ENCODE assay signal across 13 cellular contexts in genomic region chr4:76012388-76012801, GRCh38. TPM values are rescaled to one million over a fixed set of nuclear protein-coding genes. Genes with fewer than 3 reads are reported as not detected.
DNase-seq lines count a peak whose midpoint lies in the region; ATAC-seq and TF ChIP-seq lines count a peak whose summit lies in the region.
"Had no signal": no experiment of that assay in that cellular context is flagged by ENCODE, and none has a peak within 500 bp of the region (broad histone marks: within the 10 kb centered on the region; RNA-seq: fewer than 3 reads in every experiment).

No MANE protein-coding gene starts in this region.

- intact Hi-C loops in natural killer cell (cut with micrococcal nuclease) = no loop called here
- intact Hi-C loops in dendritic cell treated with granulocyte-macrophage colony-stimulating factor and Interleukin-4, amounts not matched to agents 40 ng/mL and 50 ng/mL, for 4 days (cut with micrococcal nuclease) = no loop called here
- intact Hi-C loops in vagina (cut with DNase I) = no loop called here

- H3K4me3 ChIP-seq in mucosa of rectum (ENCODE audit: low read length in 2 of 2) (no peak overlapping the region), vagina (peak overlapping the region in 1 of 2 donors; percentile 1)

- H3K27ac ChIP-seq in mucosa of rectum (ENCODE audit: low read depth in 2 of 2, low read length in 2 of 2) = peak overlapping the region; percentile 67 to 73
- peak overlapping the region; percentile 65 for H3K27ac ChIP-seq in vagina
- H3K27ac ChIP-seq: neutrophil had no signal

- no peak for ATAC-seq in natural killer cell treated with Interleukin-12 subunit alpha and Interleukin-12 subunit beta and Interleukin-15 and Interleukin-18, amount 100 ng/mL, for 72 hours
- ATAC-seq in natural killer cell = no peak
- ATAC-seq: Panc1 had no signal

- peak overlapping the region; percentile 60 for H3K4me3 Mint-ChIP-seq in natural killer cell treated with Interleukin-12 subunit alpha and Interleukin-12 subunit beta and Interleukin-15 and Interleukin-18, amount 100 ng/mL, for 72 hours
- no peak overlapping the region for H3K4me3 Mint-ChIP-seq in natural killer cell
- H3K4me3 Mint-ChIP-seq in dendritic cell treated with granulocyte-macrophage colony-stimulating factor and Interleukin-4, amounts not matched to agents 40 ng/mL and 50 ng/mL, for 4 days = no peak overlapping the region
- H3K4me3 Mint-ChIP-seq in type B pancreatic cell = no peak overlapping the region
- H3K4me3 Mint-ChIP-seq: activated naive CD8-positive, alpha-beta T cell had no signal

- no peaks in the 10 kb centered on the region for H3K9me3 Mint-ChIP-seq in natural killer cell treated with Interleukin-12 subunit alpha and Interleukin-12 subunit beta and Interleukin-15 and Interleukin-18, amount 100 ng/mL, for 72 hours
- H3K9me3 Mint-ChIP-seq in natural killer cell (no peaks in the 10 kb centered on the region), type B pancreatic cell (no peaks in the 10 kb centered on the region)
- H3K9me3 Mint-ChIP-seq in dendritic cell treated with granulocyte-macrophage colony-stimulating factor and Interleukin-4, amounts not matched to agents 40 ng/mL and 50 ng/mL, for 4 days = no peaks in the 10 kb centered on the region

- peaks cover 0 to 6% of the 10 kb centered on the region in 2 donors for H3K4me1 ChIP-seq in mucosa of rectum (ENCODE audit: control insufficient read depth in 2 of 2, insufficient read depth in 2 of 2, low read length in 2 of 2)
- H3K4me1 ChIP-seq in vagina = peaks cover 16% of the 10 kb centered on the region

- DNase-seq in natural killer cell treated with Interleukin-12 subunit alpha and Interleukin-12 subunit beta and Interleukin-15 and Interleukin-18, amount 100 ng/mL, for 72 hours (ENCODE audit: low spot score) = no peak
- DNase-seq in natural killer cell = no peak
- DNase-seq in vagina (ENCODE audit: extremely low spot score in 2 of 2) = no peak
- DNase-seq in type B pancreatic cell (ENCODE audit: extremely low spot score, unreplicated experiment) = no peak
- no peak for DNase-seq in activated gamma-delta T cell (lab: John Stamatoyannopoulos, UW)
- DNase-seq in activated naive CD4-positive, alpha-beta T cell treated with Interleukin-2 at 50 U/mL for 16 hours = no peak
- DNase-seq: activated CD4-positive, alpha-beta T cell treated with anti-CD3 and anti-CD28 coated beads for 1 hour; NCI-H1417 had no signal

- no peaks in the 10 kb centered on the region for H3K27me3 ChIP-seq in mucosa of rectum (ENCODE audit: control insufficient read depth in 2 of 2, insufficient read depth in 2 of 2, low read length in 2 of 2)
- no peaks in the 10 kb centered on the region for H3K27me3 ChIP-seq in vagina

- H3K27me3 Mint-ChIP-seq in natural killer cell treated with Interleukin-12 subunit alpha and Interleukin-12 subunit beta and Interleukin-15 and Interleukin-18, amount 100 ng/mL, for 72 hours = peaks cover 7 to 18% of the 10 kb centered on the region in 2 donors
- H3K27me3 Mint-ChIP-seq in natural killer cell (ENCODE audit: low read depth in 2 of 2) (peaks cover 6 to 26% of the 10 kb centered on the region in 2 donors), type B pancreatic cell (peaks cover 5% of the 10 kb centered on the region)
- H3K27me3 Mint-ChIP-seq in dendritic cell treated with granulocyte-macrophage colony-stimulating factor and Interleukin-4, amounts not matched to agents 40 ng/mL and 50 ng/mL, for 4 days = no peaks in the 10 kb centered on the region

- H3K36me3 ChIP-seq in mucosa of rectum (ENCODE audit: control insufficient read depth in 2 of 2, insufficient read depth in 2 of 2, low read length in 2 of 2) (no peaks in the 10 kb centered on the region), vagina (no peaks in the 10 kb centered on the region)
- H3K36me3 ChIP-seq: neutrophil had no signal

- H3K9ac ChIP-seq in mucosa of rectum (ENCODE audit: low read depth in 1 of 2, low read length in 2 of 2) = no peak overlapping the region

- H3K27ac Mint-ChIP-seq in natural killer cell treated with Interleukin-12 subunit alpha and Interleukin-12 subunit beta and Interleukin-15 and Interleukin-18, amount 100 ng/mL, for 72 hours = peak overlapping the region in 1 of 2 donors; percentile 38
- H3K27ac Mint-ChIP-seq in natural killer cell (no peak overlapping the region), type B pancreatic cell (no peak overlapping the region)
- H3K27ac Mint-ChIP-seq in dendritic cell treated with granulocyte-macrophage colony-stimulating factor and Interleukin-4, amounts not matched to agents 40 ng/mL and 50 ng/mL, for 4 days = peak overlapping the region; percentile 78
- H3K27ac Mint-ChIP-seq: activated naive CD8-positive, alpha-beta T cell had no signal

- peaks cover 0 to 14% of the 10 kb centered on the region in 2 donors for H3K4me1 Mint-ChIP-seq in natural killer cell treated with Interleukin-12 subunit alpha and Interleukin-12 subunit beta and Interleukin-15 and Interleukin-18, amount 100 ng/mL, for 72 hours (ENCODE audit: low read depth in 2 of 2)
- H3K4me1 Mint-ChIP-seq in natural killer cell (no peaks in the 10 kb centered on the region), type B pancreatic cell (ENCODE audit: unreplicated experiment) (no peaks in the 10 kb centered on the region)
- H3K4me1 Mint-ChIP-seq in dendritic cell treated with granulocyte-macrophage colony-stimulating factor and Interleukin-4, amounts not matched to agents 40 ng/mL and 50 ng/mL, for 4 days (ENCODE audit: low read depth) = peaks cover 41% of the 10 kb centered on the region

- no peaks in the 10 kb centered on the region for H3K36me3 Mint-ChIP-seq in natural killer cell treated with Interleukin-12 subunit alpha and Interleukin-12 subunit beta and Interleukin-15 and Interleukin-18, amount 100 ng/mL, for 72 hours
- H3K36me3 Mint-ChIP-seq in natural killer cell = no peaks in the 10 kb centered on the region
- no peaks in the 10 kb centered on the region for H3K36me3 Mint-ChIP-seq in dendritic cell treated with granulocyte-macrophage colony-stimulating factor and Interleukin-4, amounts not matched to agents 40 ng/mL and 50 ng/mL, for 4 days (ENCODE audit: low read depth)
- no peaks in the 10 kb centered on the region for H3K36me3 Mint-ChIP-seq in type B pancreatic cell
- H3K36me3 Mint-ChIP-seq: activated naive CD8-positive, alpha-beta T cell had no signal

- no peak for TF ChIP-seq POLR2A in vagina (IDR thresholded peaks at IDR 0.05)

- no peak for TF ChIP-seq CTCF in natural killer cell (IDR thresholded peaks at IDR 0.05)
- no peak for TF ChIP-seq CTCF in vagina (IDR thresholded peaks at IDR 0.05)
- TF ChIP-seq CTCF in type B pancreatic cell (conservative IDR thresholded peaks at IDR 0.05) = no peak

- H3K9me3 ChIP-seq in mucosa of rectum (ENCODE audit: control insufficient read depth in 2 of 2, low read length in 2 of 2) (no peaks in the 10 kb centered on the region), vagina (no peaks in the 10 kb centered on the region)
- H3K9me3 ChIP-seq: neutrophil had no signal

RNA-seq across cellular contexts. Expression of gene CXCL9, which starts 5.1 kb away (rescaled TPM):
- total RNA-seq in natural killer cell treated with Interleukin-12 subunit alpha and Interleukin-12 subunit beta and Interleukin-15 and Interleukin-18, amount 100 ng/mL, for 72 hours = 1 to 10 TPM in 1 of 2 donors, under 1 TPM in 1; 0.57 to 8.6 TPM
- total RNA-seq in natural killer cell = not detected
- 0.74 TPM for total RNA-seq in vagina
- not detected in 2 replicates for total RNA-seq in type B pancreatic cell (ENCODE audit: low replicate concordance)

RNA-seq across cellular contexts. Expression of gene CXCL10, which starts 10.9 kb away (rescaled TPM):
- total RNA-seq in natural killer cell treated with Interleukin-12 subunit alpha and Interleukin-12 subunit beta and Interleukin-15 and Interleukin-18, amount 100 ng/mL, for 72 hours = 100 to 1,000 TPM in 1 of 2 donors, 1 to 10 TPM in 1; 2.0 to 117 TPM
- not detected for total RNA-seq in natural killer cell
- 1.7 TPM for total RNA-seq in vagina
- 0.31 and 0.60 TPM in 2 replicates for total RNA-seq in type B pancreatic cell (ENCODE audit: low replicate concordance)

RNA-seq across cellular contexts. Expression of gene SDAD1, which starts 21.6 kb away (rescaled TPM):
- total RNA-seq in natural killer cell treated with Interleukin-12 subunit alpha and Interleukin-12 subunit beta and Interleukin-15 and Interleukin-18, amount 100 ng/mL, for 72 hours = 10 to 100 TPM; 57.8 to 67.9 TPM
- total RNA-seq in natural killer cell = 10 to 100 TPM; 32.5 to 52.2 (median 39.7) TPM
- total RNA-seq in vagina = 27.5 TPM
- total RNA-seq in type B pancreatic cell (ENCODE audit: low replicate concordance) = 39.2 and 44.8 TPM in 2 replicates

RNA-seq across cellular contexts. Expression of gene CXCL11, which starts 23.5 kb away (rescaled TPM):
- total RNA-seq in natural killer cell treated with Interleukin-12 subunit alpha and Interleukin-12 subunit beta and Interleukin-15 and Interleukin-18, amount 100 ng/mL, for 72 hours = 1 to 10 TPM in 1 of 2 donors, not detected in 1; 2.5 TPM
- not detected for total RNA-seq in natural killer cell
- not detected for total RNA-seq in vagina
- not detected in 2 replicates for total RNA-seq in type B pancreatic cell (ENCODE audit: low replicate concordance)
